In genomic region chr17:41965694-41966375, GRCh38 we compare ENCODE assay signal across 8 cellular contexts. TPM values are rescaled to one million over a fixed set of nuclear protein-coding genes. Genes with fewer than 3 reads are reported as not detected.
DNase-seq lines count a peak whose midpoint lies in the region; ATAC-seq and TF ChIP-seq lines count a peak whose summit lies in the region.

No MANE protein-coding gene starts in this region.

- peak overlapping the region; percentile 69 for H3K27ac ChIP-seq in RWPE2 (ENCODE audit: poor library complexity, severe bottlenecking)
- peak overlapping the region in 11 of 12 donors; percentile 78 to 94 (median 85) for H3K27ac ChIP-seq in heart left ventricle
- peak overlapping the region; percentile 89 for H3K27ac ChIP-seq in psoas muscle
- peak overlapping the region; percentile 92 for H3K27ac ChIP-seq in vagina

- peak; percentile 13 for TF ChIP-seq CTCF in RWPE2 (IDR thresholded peaks at IDR 0.05; ENCODE audit: poor library complexity, severe bottlenecking)
- no peak for TF ChIP-seq CTCF in heart left ventricle (IDR thresholded peaks at IDR 0.05)
- TF ChIP-seq CTCF in psoas muscle (IDR thresholded peaks at IDR 0.05), result no peak
- TF ChIP-seq CTCF in vagina (IDR thresholded peaks at IDR 0.05), result peak in 1 of 3 experiments; percentile 6

- H3K4me1 ChIP-seq in RWPE2 (ENCODE audit: insufficient read depth, poor library complexity, severe bottlenecking) (no peaks in the 10 kb centered on the region), heart left ventricle (peaks cover 0 to 39% (median 24%) of the 10 kb centered on the region in 12 donors), psoas muscle (peaks cover 31% of the 10 kb centered on the region), vagina (peaks cover 52% of the 10 kb centered on the region)

- 7 to 9% (median 8%) methylated on average over 17 of the region's 17 CpGs for WGBS in heart left ventricle, 4 donors
- WGBS in psoas muscle, 3 donors, result 11 to 17% (median 14%) methylated on average over 17 of the region's 17 CpGs

- peaks cover 42% of the 10 kb centered on the region for H3K4me1 Mint-ChIP-seq in activated naive CD4-positive, alpha-beta T cell treated with anti-CD3 and anti-CD28 coated beads, Interleukin-2, amount 10 ng/mL, durations not matched to agents 7 days and 5 days

- H3K36me3 Mint-ChIP-seq in activated naive CD4-positive, alpha-beta T cell treated with anti-CD3 and anti-CD28 coated beads, Interleukin-2, amount 10 ng/mL, durations not matched to agents 7 days and 5 days, result peaks cover 10% of the 10 kb centered on the region

- H3K27me3 ChIP-seq in RWPE2 (ENCODE audit: insufficient read depth, poor library complexity, severe bottlenecking) (no peaks in the 10 kb centered on the region), heart left ventricle (no peaks in the 10 kb centered on the region), psoas muscle (ENCODE audit: insufficient read depth in 3 of 3, low read length in 2 of 3) (no peaks in the 10 kb centered on the region), vagina (no peaks in the 10 kb centered on the region)

- H3K27me3 Mint-ChIP-seq in activated naive CD4-positive, alpha-beta T cell treated with anti-CD3 and anti-CD28 coated beads, Interleukin-2, amount 10 ng/mL, durations not matched to agents 7 days and 5 days, result peaks cover 34% of the 10 kb centered on the region

- H3K4me3 Mint-ChIP-seq in activated naive CD4-positive, alpha-beta T cell treated with anti-CD3 and anti-CD28 coated beads, Interleukin-2, amount 10 ng/mL, durations not matched to agents 7 days and 5 days, result peak overlapping the region; percentile 82

- no peak for TF ChIP-seq EP300 in Ishikawa (IDR thresholded peaks at IDR 0.05; ENCODE audit: borderline replicate concordance)

- TF ChIP-seq POLR2A in heart left ventricle (IDR thresholded peaks at IDR 0.05) (no peak), vagina (IDR thresholded peaks at IDR 0.05) (no peak)

- intact Hi-C loops in heart left ventricle (cut with DNase I) (loop anchor here (1.0 to 10.0 kb wide), 8 partner anchors 46 to 151 kb away; partner anchors contain the start of genes DNAJC7 (in 7 of the 10) and NKIRAS2 (in 2 of the 10)), psoas muscle (cut with DNase I) (loop anchor here (2.0 to 5.0 kb wide), 2 partner anchors 51 kb away; partner anchors contain the start of gene DNAJC7 (in 2 of the 2)), vagina (cut with DNase I) (loop anchor here (5.0 kb wide), 2 partner anchors 51 to 146 kb away; partner anchors contain the start of genes DHX58 and DNAJC7)

- ATAC-seq in RWPE2 (ENCODE audit: low read depth) (peak; percentile 84), heart left ventricle (peak; percentile 27 to 55 (median 42)), psoas muscle (peak; percentile 38 to 58 (median 46))

- DNase-seq in GDM1 (lab: John Stamatoyannopoulos, UW) (peak; percentile 23), RWPE2 (ENCODE audit: low spot score) (peak; percentile 91), heart left ventricle (peak in 4 of 5 donors; percentile 49 to 73 (median 64)), psoas muscle (peak; percentile 50 to 70), vagina (ENCODE audit: extremely low spot score in 2 of 2) (no peak), midbrain (lab: John Stamatoyannopoulos, UW) (no peak)
- peak; percentile 77 for DNase-seq in activated naive CD4-positive, alpha-beta T cell treated with anti-CD3 and anti-CD28 coated beads, Interleukin-2, amount 10 ng/mL, durations not matched to agents 7 days and 5 days

- peaks cover 21% of the 10 kb centered on the region for H3K36me3 ChIP-seq in RWPE2 (ENCODE audit: low read depth)
- peaks cover 0 to 28% (median 12%) of the 10 kb centered on the region in 9 donors for H3K36me3 ChIP-seq in heart left ventricle
- peaks cover 0 to 19% of the 10 kb centered on the region in 2 donors for H3K36me3 ChIP-seq in psoas muscle (ENCODE audit: insufficient read depth in 1 of 2, low read depth in 1 of 2)
- H3K36me3 ChIP-seq in vagina, result peaks cover 0 to 22% of the 10 kb centered on the region in 2 donors

- no peak for TF ChIP-seq RAD21 in Ishikawa (IDR thresholded peaks at IDR 0.05; ENCODE audit: low read depth)

- H3K4me3 ChIP-seq in RWPE2 (ENCODE audit: severe bottlenecking) (peak overlapping the region; percentile 94), heart left ventricle (peak overlapping the region; percentile 19 to 100 (median 90)), psoas muscle (peak overlapping the region; percentile 82), vagina (peak overlapping the region; percentile 75 to 87)

- H3K9me3 ChIP-seq in RWPE2 (ENCODE audit: severe bottlenecking) (no peaks in the 10 kb centered on the region), heart left ventricle (no peaks in the 10 kb centered on the region), psoas muscle (no peaks in the 10 kb centered on the region), vagina (no peaks in the 10 kb centered on the region)

- CTCF ChIA-PET in activated naive CD4-positive, alpha-beta T cell treated with anti-CD3 and anti-CD28 coated beads, Interleukin-2, amount 10 ng/mL, durations not matched to agents 7 days and 5 days (lab: Charles Lee), result interaction anchor here (0.9 to 2.6 kb wide), 6 partner anchors 48 to 216 kb away, joined by 3 to 12 read pairs (median 4); partner anchors contain the start of genes ACLY and NKIRAS2

- H3K9me3 Mint-ChIP-seq in activated naive CD4-positive, alpha-beta T cell treated with anti-CD3 and anti-CD28 coated beads, Interleukin-2, amount 10 ng/mL, durations not matched to agents 7 days and 5 days, result no peaks in the 10 kb centered on the region

- peak overlapping the region; percentile 89 for H3K27ac Mint-ChIP-seq in activated naive CD4-positive, alpha-beta T cell treated with anti-CD3 and anti-CD28 coated beads, Interleukin-2, amount 10 ng/mL, durations not matched to agents 7 days and 5 days

TF ChIP-seq in Ishikawa, 13 proteins besides CTCF, POLR2A, EP300 and RAD21:
- TF ChIP-seq REST (IDR thresholded peaks at IDR 0.05; ENCODE audit: low read depth), result no peak
- TF ChIP-seq TEAD4 (IDR thresholded peaks at IDR 0.05), result no peak
- no peak for TF ChIP-seq CREB1 (IDR thresholded peaks at IDR 0.05; ENCODE audit: low read depth)
- no peak for TF ChIP-seq ZBTB7A (IDR thresholded peaks at IDR 0.05; ENCODE audit: low read depth)
- TF ChIP-seq MAX (IDR thresholded peaks at IDR 0.05), result peak; percentile 35; the same call in 1 of the 2 replicates

RNA-seq across cellular contexts. Expression of gene CNP, which starts 0.8 kb away (rescaled TPM):
- total RNA-seq in heart left ventricle (10 to 100 TPM; 23.3 to 49.1 (median 27.5) TPM), psoas muscle (10 to 100 TPM; 21.0 to 26.8 (median 22.9) TPM), vagina (54.0 TPM)
- polyA plus RNA-seq in heart left ventricle (10 to 100 TPM; 19.3 to 31.6 TPM), psoas muscle (10 to 100 TPM; 17.6 to 22.6 (median 21.2) TPM)

RNA-seq across cellular contexts. Expression of gene ODAD4, which starts 35.4 kb away (rescaled TPM):
- under 1 TPM in 8 of 9 donors, not detected in 1; 0.38 to 0.96 (median 0.73) TPM for total RNA-seq in heart left ventricle
- polyA plus RNA-seq in heart left ventricle, result 1 to 10 TPM in 1 of 2 donors, under 1 TPM in 1; 0.69 to 1.2 TPM
- total RNA-seq in psoas muscle, result under 1 TPM in 2 of 4 donors, not detected in 2; 0.17 to 0.32 TPM
- polyA plus RNA-seq in psoas muscle, result under 1 TPM; 0.31 to 0.99 (median 0.63) TPM
- 1.7 TPM for total RNA-seq in vagina

RNA-seq across cellular contexts. Expression of gene ACLY, which starts 47.1 kb away (rescaled TPM):
- 10 to 100 TPM; 18.2 to 55.5 (median 34.7) TPM for total RNA-seq in heart left ventricle
- polyA plus RNA-seq in heart left ventricle, result 10 to 100 TPM in 1 of 2 donors, 1 to 10 TPM in 1; 8.3 to 39.7 TPM
- total RNA-seq in psoas muscle, result 10 to 100 TPM; 18.6 to 24.1 (median 21.5) TPM
- 10 to 100 TPM; 10.5 to 20.5 (median 17.9) TPM for polyA plus RNA-seq in psoas muscle
- total RNA-seq in vagina, result 74.9 TPM

RNA-seq across cellular contexts. Expression of gene DNAJC7, which starts 51.4 kb away (rescaled TPM):
- total RNA-seq in heart left ventricle (10 to 100 TPM; 42.5 to 96.5 (median 70.5) TPM), psoas muscle (100 to 1,000 TPM in 1 of 4 donors, 10 to 100 TPM in 3; 66.3 to 102 (median 76.9) TPM), vagina (60.2 TPM)
- polyA plus RNA-seq in heart left ventricle (100 to 1,000 TPM in 1 of 2 donors, 10 to 100 TPM in 1; 83.5 to 103 TPM), psoas muscle (100 to 1,000 TPM in 1 of 3 donors, 10 to 100 TPM in 2; 85.4 to 142 (median 93.3) TPM)

RNA-seq across cellular contexts. Expression of gene NKIRAS2, which starts 54.1 kb away (rescaled TPM):
- total RNA-seq in heart left ventricle, result 10 to 100 TPM; 50.6 to 78.9 (median 52.8) TPM
- polyA plus RNA-seq in heart left ventricle, result 10 to 100 TPM; 66.7 to 73.0 TPM
- 10 to 100 TPM; 35.0 to 46.8 (median 39.4) TPM for total RNA-seq in psoas muscle
- polyA plus RNA-seq in psoas muscle, result 10 to 100 TPM; 41.5 to 81.1 (median 43.1) TPM
- 28.7 TPM for total RNA-seq in vagina

Comparison
In these comparisons a context has a peak if more than half of its experiments do, and no peak if none do; other contexts are left out.
1. DNase-seq: peak in GDM1 (single experiment), RWPE2 (single experiment), activated naive CD4-positive, alpha-beta T cell treated with anti-CD3 and anti-CD28 coated beads, Interleukin-2, amount 10 ng/mL, durations not matched to agents 7 days and 5 days (single experiment), heart left ventricle (4 of 5) and psoas muscle (2 of 2); none in vagina (0 of 2) and midbrain (single experiment).
2. Peak in every context shown above with its lines, with median percentiles within 50 percentile points of each other: ATAC-seq, H3K27ac ChIP-seq and H3K4me3 ChIP-seq.